9 cellular contexts compared by ENCODE assay signal in genomic region chr6:33273129-33273923, GRCh38. TPM values are rescaled to one million over a fixed set of nuclear protein-coding genes. Genes with fewer than 3 reads are reported as not detected.
DNase-seq lines count a peak whose midpoint lies in the region; ATAC-seq and TF ChIP-seq lines count a peak whose summit lies in the region.
"Had no signal": no experiment of that assay in that cellular context is flagged by ENCODE, and none has a peak within 500 bp of the region (broad histone marks: within the 10 kb centered on the region; RNA-seq: fewer than 3 reads in every experiment).

No MANE protein-coding gene starts in this region.

- H3K4me3 Mint-ChIP-seq in progenitor cell of endocrine pancreas (ENCODE audit: low read depth) = peak overlapping the region; percentile 100

- no peaks in the 10 kb centered on the region for H3K9me3 Mint-ChIP-seq in progenitor cell of endocrine pancreas (ENCODE audit: low read depth)

- H3K27me3 ChIP-seq in Panc1 (ENCODE audit: control insufficient read depth, insufficient read depth, low read length) = no peaks in the 10 kb centered on the region

- no TSS peak for BruUV-seq in Panc1 (replicated peaks; lab: Mats Ljungman, UMichigan)

- peak overlapping the region; percentile 84 for H3K4me3 ChIP-seq in GM12864 (ENCODE audit: low read depth, low read length)
- peak overlapping the region; percentile 97 for H3K4me3 ChIP-seq in Panc1 (ENCODE audit: low read depth in 2 of 2, low read length in 2 of 2)

- peaks cover 36% of the 10 kb centered on the region for H3K4me1 Mint-ChIP-seq in progenitor cell of endocrine pancreas (ENCODE audit: low read depth)

- DNase-seq in GM12864 (ENCODE audit: low read depth) (no peak), Panc1 (ENCODE audit: low read depth, low spot score) (no peak), epithelial cell of prostate (ENCODE audit: low read depth, low spot score) (no peak), progenitor cell of endocrine pancreas (ENCODE audit: low spot score, unreplicated experiment) (no peak), OCI-M1 (lab: John Stamatoyannopoulos, UW) (no peak), T-helper 9 cell (no peak)
- no peak for DNase-seq in activated CD4-positive, CD25-positive, alpha-beta regulatory T cell (lab: John Stamatoyannopoulos, UW)
- DNase-seq: left colon had no signal

- in situ Hi-C loops in Panc1 (cut with HindIII; ENCODE audit: low pct_unique_long_range_greater_than_20kb, low sequenced_read_pairs) = no loop called here

- peaks cover 30% of the 10 kb centered on the region for H3K36me3 ChIP-seq in Panc1 (ENCODE audit: control insufficient read depth, insufficient read depth, low read length)

- POLR2A ChIA-PET in Panc1 (lab: Charles Lee) = no interaction called here

- H3K36me3 Mint-ChIP-seq in progenitor cell of endocrine pancreas (ENCODE audit: insufficient read depth) = peaks cover 17% of the 10 kb centered on the region

- H3K9me3 ChIP-seq in Panc1 (ENCODE audit: control insufficient read depth, insufficient read depth, low read depth, low read length) = no peaks in the 10 kb centered on the region

- no peak for TF ChIP-seq CTCF in GM12864 (IDR thresholded peaks at IDR 0.05; ENCODE audit: low read depth, low read length, missing control alignments)
- no peak for TF ChIP-seq CTCF in Panc1 (IDR thresholded peaks at IDR 0.05)
- TF ChIP-seq CTCF in progenitor cell of endocrine pancreas (IDR thresholded peaks at IDR 0.05; ENCODE audit: unreplicated experiment) = no peak

- ATAC-seq in Panc1 (no peak), HG02610 (IDR thresholded peaks at IDR 0.05; ENCODE audit: unreplicated experiment) (no peak)
- ATAC-seq: left colon had no signal

- peak overlapping the region; percentile 99 for H3K27ac Mint-ChIP-seq in progenitor cell of endocrine pancreas

- H3K27me3 Mint-ChIP-seq in progenitor cell of endocrine pancreas = no peaks in the 10 kb centered on the region

- peaks cover 38% of the 10 kb centered on the region for H3K4me1 ChIP-seq in Panc1 (ENCODE audit: control insufficient read depth, insufficient read depth, low read length)

- CTCF ChIA-PET in Panc1 (lab: Charles Lee) = no interaction called here

- intact Hi-C loops in Panc1 (cut with micrococcal nuclease; ENCODE audit: unreplicated experiment) = no loop called here

- H3K27ac ChIP-seq in Panc1 (ENCODE audit: low read length) (peak overlapping the region; percentile 100), epithelial cell of prostate (peak overlapping the region; percentile 90)

RNA-seq across cellular contexts. Expression of gene RPS18, which starts 1.5 kb away (rescaled TPM):
- total RNA-seq in Panc1 (2021; ENCODE audit: unreplicated experiment) (1,987 TPM), progenitor cell of endocrine pancreas (1,974 and 2,131 TPM in 2 replicates)
- polyA plus RNA-seq in Panc1 (2012; ENCODE audit: insufficient read length) = 3,030 TPM

RNA-seq across cellular contexts. Expression of gene VPS52, which starts 1.6 kb away (rescaled TPM):
- total RNA-seq in Panc1 (2021; ENCODE audit: unreplicated experiment) (77.7 TPM), progenitor cell of endocrine pancreas (77.2 and 81.7 TPM in 2 replicates)
- 68.6 TPM for polyA plus RNA-seq in Panc1 (2012; ENCODE audit: insufficient read length)

RNA-seq across cellular contexts. Expression of gene B3GALT4, which starts 3.6 kb away (rescaled TPM):
- 6.0 TPM for total RNA-seq in Panc1 (2021; ENCODE audit: unreplicated experiment)
- polyA plus RNA-seq in Panc1 (2012; ENCODE audit: insufficient read length) = 6.4 TPM
- total RNA-seq in progenitor cell of endocrine pancreas = 5.3 and 5.7 TPM in 2 replicates

RNA-seq across cellular contexts. Expression of gene WDR46, which starts 15.7 kb away (rescaled TPM):
- total RNA-seq in Panc1 (2021; ENCODE audit: unreplicated experiment) (80.6 TPM), progenitor cell of endocrine pancreas (47.5 and 53.4 TPM in 2 replicates)
- 80.7 TPM for polyA plus RNA-seq in Panc1 (2012; ENCODE audit: insufficient read length)

RNA-seq across cellular contexts. Expression of gene PFDN6, which starts 16.1 kb away (rescaled TPM):
- 101 TPM for total RNA-seq in Panc1 (2021; ENCODE audit: unreplicated experiment)
- 127 TPM for polyA plus RNA-seq in Panc1 (2012; ENCODE audit: insufficient read length)
- total RNA-seq in progenitor cell of endocrine pancreas = 46.1 and 52.1 TPM in 2 replicates
